In genomic region chr1:115325876-115326275, GRCh38 we compare ENCODE assay signal across 22 cellular contexts. TPM values are rescaled to one million over a fixed set of nuclear protein-coding genes. Genes with fewer than 3 reads are reported as not detected.
DNase-seq lines count a peak whose midpoint lies in the region; ATAC-seq, FAIRE-seq and TF ChIP-seq lines count a peak whose summit lies in the region.
"Had no signal": no experiment of that assay in that cellular context is flagged by ENCODE, and none has a peak within 500 bp of the region (broad histone marks: within the 10 kb centered on the region; RNA-seq: fewer than 3 reads in every experiment).

No MANE protein-coding gene starts in this region.

- peaks cover 4% of the 10 kb centered on the region for H3K27me3 Mint-ChIP-seq in T-helper 2 cell treated with Interferon-gamma antibody and Interleukin-4, amounts not matched to agents 5 μg/mL and 100 μg/mL, for 36 hours (ENCODE audit: low read depth)
- H3K27me3 Mint-ChIP-seq in immature natural killer cell (ENCODE audit: low read depth in 3 of 3), result peaks cover 2 to 7% (median 6%) of the 10 kb centered on the region in 3 donors
- H3K27me3 Mint-ChIP-seq: type B pancreatic cell had no signal

- ATAC-seq in right cardiac atrium, result peak; percentile 36 to 61
- ATAC-seq: activated T-helper 17 cell treated with anti-CD3 and anti-CD28 coated beads, Interleukin-2, amount 50 U/mL, for 72 hours; foreskin keratinocyte; natural killer cell treated with Interleukin-12 subunit alpha and Interleukin-12 subunit beta and Interleukin-15 and Interleukin-18, amount 100 ng/mL, for 72 hours; stimulated activated naive CD8-positive, alpha-beta T cell treated with anti-CD3 and anti-CD28 coated beads, Interleukin-15, amount 100 ng/mL, for 72 hours had no signal

- no peaks in the 10 kb centered on the region for H3K4me1 Mint-ChIP-seq in T-helper 2 cell treated with Interferon-gamma antibody and Interleukin-4, amounts not matched to agents 5 μg/mL and 100 μg/mL, for 36 hours (ENCODE audit: low read depth)
- H3K4me1 Mint-ChIP-seq in immature natural killer cell, result no peaks in the 10 kb centered on the region
- H3K4me1 Mint-ChIP-seq: activated naive CD8-positive, alpha-beta T cell treated with anti-CD3 and anti-CD28 coated beads, Interleukin-2, amount 10 ng/mL, durations not matched to agents 7 days and 5 days; activated T-helper 17 cell treated with anti-CD3 and anti-CD28 coated beads, Interleukin-2, amount 50 U/mL, for 72 hours; stimulated activated naive CD8-positive, alpha-beta T cell treated with anti-CD3 and anti-CD28 coated beads, Interleukin-15, amount 100 ng/mL, for 72 hours had no signal

- no peaks in the 10 kb centered on the region for H3K9me3 Mint-ChIP-seq in T-helper 2 cell treated with Interferon-gamma antibody and Interleukin-4, amounts not matched to agents 5 μg/mL and 100 μg/mL, for 36 hours
- H3K9me3 Mint-ChIP-seq in immature natural killer cell, result no peaks in the 10 kb centered on the region
- H3K9me3 Mint-ChIP-seq: activated naive CD8-positive, alpha-beta T cell treated with anti-CD3 and anti-CD28 coated beads, Interleukin-2, amount 10 ng/mL, durations not matched to agents 7 days and 5 days; activated T-helper 17 cell treated with anti-CD3 and anti-CD28 coated beads, Interleukin-2, amount 50 U/mL, for 72 hours; natural killer cell treated with Interleukin-12 subunit alpha and Interleukin-12 subunit beta and Interleukin-15 and Interleukin-18, amount 100 ng/mL, for 72 hours; stimulated activated naive CD8-positive, alpha-beta T cell treated with anti-CD3 and anti-CD28 coated beads, Interleukin-15, amount 100 ng/mL, for 72 hours; type B pancreatic cell had no signal

- H3K27ac ChIP-seq in right cardiac atrium (ENCODE audit: low read length), result peak overlapping the region; percentile 2
- H3K27ac ChIP-seq: breast epithelium, foreskin keratinocyte had no signal

- H3K4me3 ChIP-seq in cardiac fibroblast (replicated peaks in 1 of 2; ENCODE audit: low read depth in 2 of 2, low read length in 2 of 2) (no peak overlapping the region), right cardiac atrium (ENCODE audit: low read length) (no peak overlapping the region)
- H3K4me3 ChIP-seq: breast epithelium had no signal

- H3K27me3 ChIP-seq in right cardiac atrium (ENCODE audit: control insufficient read depth, insufficient read depth), result no peaks in the 10 kb centered on the region
- H3K27me3 ChIP-seq: breast epithelium, foreskin keratinocyte had no signal

- TF ChIP-seq CTCF in cardiac fibroblast (IDR thresholded peaks at IDR 0.05; ENCODE audit: low read depth, low read length), result no peak

- POLR2A ChIA-PET in HEK293T (lab: Yijun Ruan, JAX), result no interaction called here

- H3K27ac Mint-ChIP-seq in T-helper 2 cell treated with Interferon-gamma antibody and Interleukin-4, amounts not matched to agents 5 μg/mL and 100 μg/mL, for 36 hours, result no peak overlapping the region
- no peak overlapping the region for H3K27ac Mint-ChIP-seq in immature natural killer cell
- H3K27ac Mint-ChIP-seq: activated naive CD8-positive, alpha-beta T cell treated with anti-CD3 and anti-CD28 coated beads, Interleukin-2, amount 10 ng/mL, durations not matched to agents 7 days and 5 days; activated T-helper 17 cell treated with anti-CD3 and anti-CD28 coated beads, Interleukin-2, amount 50 U/mL, for 72 hours; natural killer cell treated with Interleukin-12 subunit alpha and Interleukin-12 subunit beta and Interleukin-15 and Interleukin-18, amount 100 ng/mL, for 72 hours; stimulated activated naive CD8-positive, alpha-beta T cell treated with anti-CD3 and anti-CD28 coated beads, Interleukin-15, amount 100 ng/mL, for 72 hours; type B pancreatic cell had no signal

- no peak overlapping the region for H3K4me3 Mint-ChIP-seq in T-helper 2 cell treated with Interferon-gamma antibody and Interleukin-4, amounts not matched to agents 5 μg/mL and 100 μg/mL, for 36 hours
- H3K4me3 Mint-ChIP-seq in immature natural killer cell, result no peak overlapping the region
- H3K4me3 Mint-ChIP-seq: activated naive CD8-positive, alpha-beta T cell treated with anti-CD3 and anti-CD28 coated beads, Interleukin-2, amount 10 ng/mL, durations not matched to agents 7 days and 5 days; activated T-helper 17 cell treated with anti-CD3 and anti-CD28 coated beads, Interleukin-2, amount 50 U/mL, for 72 hours; natural killer cell treated with Interleukin-12 subunit alpha and Interleukin-12 subunit beta and Interleukin-15 and Interleukin-18, amount 100 ng/mL, for 72 hours; stimulated activated naive CD8-positive, alpha-beta T cell treated with anti-CD3 and anti-CD28 coated beads, Interleukin-15, amount 100 ng/mL, for 72 hours; type B pancreatic cell had no signal

- H3K36me3 Mint-ChIP-seq in T-helper 2 cell treated with Interferon-gamma antibody and Interleukin-4, amounts not matched to agents 5 μg/mL and 100 μg/mL, for 36 hours (ENCODE audit: low read depth), result no peaks in the 10 kb centered on the region
- no peaks in the 10 kb centered on the region for H3K36me3 Mint-ChIP-seq in immature natural killer cell
- H3K36me3 Mint-ChIP-seq: activated naive CD8-positive, alpha-beta T cell treated with anti-CD3 and anti-CD28 coated beads, Interleukin-2, amount 10 ng/mL, durations not matched to agents 7 days and 5 days; natural killer cell treated with Interleukin-12 subunit alpha and Interleukin-12 subunit beta and Interleukin-15 and Interleukin-18, amount 100 ng/mL, for 72 hours had no signal

- CTCF ChIA-PET in HEK293T (lab: Yijun Ruan, JAX), result interaction anchor here (0.6 kb wide), 1 partner anchor 282 kb away, joined by 3 read pairs; no protein-coding TSS in a partner anchor

- FAIRE-seq in urothelium cell line (lab: Jason Lieb, UNC), result no peak
- FAIRE-seq: endothelial cell of umbilical vein had no signal

- intact Hi-C loops in right cardiac atrium (cut with DNase I), result no loop called here

- peak; percentile 79 for DNase-seq in M059J (ENCODE audit: low read depth)
- DNase-seq in cardiac fibroblast (ENCODE audit: low read depth in 2 of 2), result peak; percentile 32 to 49
- no peak for DNase-seq in right cardiac atrium
- peak; percentile 35 for DNase-seq in urothelium cell line (ENCODE audit: low spot score)
- no peak for DNase-seq in T-helper 2 cell treated with Interferon-gamma antibody and Interleukin-4, amounts not matched to agents 5 μg/mL and 100 μg/mL, for 36 hours (ENCODE audit: low spot score)
- DNase-seq in immature natural killer cell, result no peak
- DNase-seq in HEK293T (ENCODE audit: extremely low spot score), result no peak
- DNase-seq: activated CD4-positive, alpha-beta T cell treated with anti-CD3 and anti-CD28 coated beads for 4 hours; activated naive CD8-positive, alpha-beta T cell treated with anti-CD3 and anti-CD28 coated beads, Interleukin-2, amount 10 ng/mL, durations not matched to agents 7 days and 5 days; dermis blood vessel endothelial cell; DMS79 treated with DMSO at 0.1 percent for 48 hours; foreskin keratinocyte; H7; NCI-H510A; posterior cingulate gyrus; stimulated activated CD4-positive, alpha-beta T cell treated with anti-CD3 and anti-CD28 coated beads, Interleukin-4, amount 100 ng/mL, for 4 hours; stimulated activated naive CD8-positive, alpha-beta T cell treated with anti-CD3 and anti-CD28 coated beads, Interleukin-15, amount 100 ng/mL, for 72 hours had no signal

- H3K9me3 ChIP-seq in right cardiac atrium (ENCODE audit: control insufficient read depth, low read length), result no peaks in the 10 kb centered on the region
- H3K9me3 ChIP-seq: breast epithelium had no signal

- WGBS in right cardiac atrium, result 30% methylated on average over 5 of the region's 5 CpGs

- H3K4me1 ChIP-seq in right cardiac atrium (ENCODE audit: control insufficient read depth, insufficient read depth, low read length), result peaks cover 2% of the 10 kb centered on the region
- H3K4me1 ChIP-seq: breast epithelium, foreskin keratinocyte had no signal

TF ChIP-seq in HEK293T, 16 proteins besides CTCF, POLR2A, EP300 and RAD21:
- TF ChIP-seq FOXK2 (IDR thresholded peaks at IDR 0.05) (no peak), FOXA1 (IDR thresholded peaks at IDR 0.05) (no peak), ARNT (IDR thresholded peaks at IDR 0.05) (no peak), HDGF (IDR thresholded peaks at IDR 0.05; ENCODE audit: borderline replicate concordance) (no peak), BHLHE40 (IDR thresholded peaks at IDR 0.05; ENCODE audit: borderline replicate concordance) (no peak), PKNOX1 (IDR thresholded peaks at IDR 0.05) (no peak), NFRKB (IDR thresholded peaks at IDR 0.05) (no peak), LEF1 (IDR thresholded peaks at IDR 0.05; ENCODE audit: borderline replicate concordance) (no peak), TARDBP (IDR thresholded peaks at IDR 0.05) (no peak), FOXM1 (IDR thresholded peaks at IDR 0.05; ENCODE audit: borderline replicate concordance) (no peak), ZNF384 (IDR thresholded peaks at IDR 0.05) (no peak), SUZ12 (IDR thresholded peaks at IDR 0.05) (no peak), CTBP1 (IDR thresholded peaks at IDR 0.05; ENCODE audit: borderline replicate concordance) (no peak), ELF4 (IDR thresholded peaks at IDR 0.05) (no peak), L3MBTL2 (conservative IDR thresholded peaks at IDR 0.05) (no peak), SP1 (IDR thresholded peaks at IDR 0.05) (no peak)

RNA-seq across cellular contexts. Expression of gene NGF, which starts 12.2 kb away (rescaled TPM):
- total RNA-seq in M059J (2014; rRNA removed; shearing (Covaris generic)), result 7.6 and 9.7 TPM in 2 replicates
- total RNA-seq in right cardiac atrium, result 1 to 10 TPM; 3.3 to 7.4 (median 5.6) TPM
- polyA plus RNA-seq in right cardiac atrium, result 17.4 TPM
- not detected for polyA plus RNA-seq in immature natural killer cell
- total RNA-seq: activated naive CD8-positive, alpha-beta T cell treated with anti-CD3 and anti-CD28 coated beads, Interleukin-2, amount 10 ng/mL, durations not matched to agents 7 days and 5 days; activated T-helper 17 cell treated with anti-CD3 and anti-CD28 coated beads, Interleukin-2, amount 50 U/mL, for 72 hours; endothelial cell of umbilical vein; natural killer cell treated with Interleukin-12 subunit alpha and Interleukin-12 subunit beta and Interleukin-15 and Interleukin-18, amount 100 ng/mL, for 72 hours had no signal
- polyA plus RNA-seq: endothelial cell of umbilical vein had no signal

Comparison
In these comparisons a context has a peak if more than half of its experiments do, and no peak if none do; other contexts are left out.
1. DNase-seq: peak in M059J (single experiment), cardiac fibroblast (2 of 2) and urothelium cell line (single experiment); none in right cardiac atrium (0 of 3), T-helper 2 cell treated with Interferon-gamma antibody and Interleukin-4, amounts not matched to agents 5 μg/mL and 100 μg/mL, for 36 hours (single experiment), immature natural killer cell (0 of 3) and HEK293T (single experiment).